ENCODE assay signal across 10 cellular contexts in genomic region chr6:72824833-72825232, GRCh38.
A peak's percentile ranks its signal among the peaks of the same experiment; 100 is the strongest.
DNase-seq lines count a peak whose midpoint lies in the region; ATAC-seq and TF ChIP-seq lines count a peak whose summit lies in the region.
"Had no signal": no experiment of that assay in that cellular context is flagged by ENCODE, and none has a peak within 500 bp of the region (broad histone marks: within the 10 kb centered on the region; RNA-seq: fewer than 3 reads in every experiment).

No MANE protein-coding gene starts in this region.

- ATAC-seq in GM19035 (IDR thresholded peaks at IDR 0.05; ENCODE audit: unreplicated experiment) (peak; percentile 59), HG02763 (IDR thresholded peaks at IDR 0.05; ENCODE audit: unreplicated experiment) (peak; percentile 58)
- peak; percentile 45 for ATAC-seq in activated T-helper 17 cell treated with anti-CD3 and anti-CD28 coated beads, Interleukin-2, amount 50 U/mL, for 72 hours (replicated peaks)

- no peak overlapping the region for H3K27ac Mint-ChIP-seq in activated T-helper 17 cell treated with anti-CD3 and anti-CD28 coated beads, Interleukin-2, amount 50 U/mL, for 72 hours

- H3K27me3 Mint-ChIP-seq in activated T-helper 17 cell treated with anti-CD3 and anti-CD28 coated beads, Interleukin-2, amount 50 U/mL, for 72 hours = no peaks in the 10 kb centered on the region

- DNase-seq in GM10266 (ENCODE audit: extremely low spot score) (peak; percentile 26), NCI-H1694 treated with DMSO at 0.1 percent for 48 hours (lab: John Stamatoyannopoulos, UW) (no peak), DMS114 treated with DMSO at 0.1 percent for 48 hours (lab: John Stamatoyannopoulos, UW; ENCODE audit: unreplicated experiment) (no peak), anterior cingulate cortex (lab: John Stamatoyannopoulos, UW) (no peak)
- DNase-seq in stimulated activated CD4-positive, alpha-beta T cell treated with anti-CD3 and anti-CD28 coated beads, Interleukin-4, amount 100 ng/mL, for 4 hours = no peak
- DNase-seq: activated CD4-positive, CD25-positive, alpha-beta regulatory T cell; NCI-H2029 treated with DMSO at 0.1 percent for 48 hours had no signal

- TF ChIP-seq CTCF in GM10266 (IDR thresholded peaks at IDR 0.05; ENCODE audit: control insufficient read depth, insufficient read depth, low read depth, missing control alignments) = no peak

- H3K4me3 Mint-ChIP-seq in activated T-helper 17 cell treated with anti-CD3 and anti-CD28 coated beads, Interleukin-2, amount 50 U/mL, for 72 hours = no peak overlapping the region

- H3K36me3 Mint-ChIP-seq in activated T-helper 17 cell treated with anti-CD3 and anti-CD28 coated beads, Interleukin-2, amount 50 U/mL, for 72 hours (ENCODE audit: low read depth) = no peaks in the 10 kb centered on the region

- no peaks in the 10 kb centered on the region for H3K4me1 Mint-ChIP-seq in activated T-helper 17 cell treated with anti-CD3 and anti-CD28 coated beads, Interleukin-2, amount 50 U/mL, for 72 hours

- H3K9me3 Mint-ChIP-seq in activated T-helper 17 cell treated with anti-CD3 and anti-CD28 coated beads, Interleukin-2, amount 50 U/mL, for 72 hours = peaks cover 4% of the 10 kb centered on the region
